ENCODE assay signal across 25 cellular contexts in the genomic region with DNA sequence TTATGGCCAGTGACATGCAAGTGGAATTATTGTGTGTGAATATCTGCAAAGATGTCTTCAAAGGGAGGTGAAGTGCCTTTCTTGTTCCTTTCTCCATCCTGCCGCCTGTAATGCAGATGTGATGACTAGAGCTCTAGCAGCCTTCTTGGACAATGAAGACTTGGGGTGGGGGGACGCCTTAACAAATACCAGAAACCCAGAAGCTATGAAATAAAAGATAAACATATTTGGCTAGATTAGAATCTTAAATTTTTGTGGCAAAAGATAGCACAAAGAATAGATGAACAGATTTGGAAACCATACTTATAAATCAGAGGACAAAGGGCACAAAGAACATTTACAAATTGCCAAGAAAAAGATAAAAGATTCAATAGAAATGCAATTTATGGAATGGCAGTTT. TPM values are rescaled to one million over a fixed set of nuclear protein-coding genes. Genes with fewer than 3 reads are reported as not detected.
"Had no signal": no experiment of that assay in that cellular context is flagged by ENCODE, and none has a peak within 500 bp of the region (broad histone marks: within the 10 kb centered on the region; RNA-seq: fewer than 3 reads in every experiment).

No MANE protein-coding gene starts in this region.

- ATAC-seq: activated naive CD8-positive, alpha-beta T cell treated with anti-CD3 and anti-CD28 coated beads, Interleukin-2, amount 50 U/mL, for 24 hours; body of pancreas; sciatic nerve; upper lobe of right lung had no signal

- FAIRE-seq: endometrium, frontal cortex had no signal

- H3K27ac ChIP-seq: body of pancreas, cardiac muscle cell, upper lobe of right lung had no signal

- H3K4me1 Mint-ChIP-seq: memory B cell had no signal

- H3K27me3 ChIP-seq: body of pancreas, cardiac muscle cell, upper lobe of right lung had no signal

- H3K36me3 Mint-ChIP-seq: memory B cell had no signal

- H3K4me3 Mint-ChIP-seq: activated naive CD8-positive, alpha-beta T cell treated with anti-CD3 and anti-CD28 coated beads, Interleukin-2, amount 50 U/mL, for 24 hours; activated T-helper 1 cell treated with anti-CD3 and anti-CD28 coated beads, Interleukin-12 subunit alpha, Interleukin-12 subunit beta, Interleukin-2, Interleukin-4 antibody, amounts not matched to agents 30 ng/mL and 10 ng/mL and 1 ng/mL, durations not matched to agents 14 hours and 24 hours and 36 hours; dendritic cell treated with granulocyte-macrophage colony-stimulating factor and Interleukin-4, amounts not matched to agents 40 ng/mL and 50 ng/mL, for 4 days; memory B cell; nephron progenitor cell; T-helper 1 cell treated with Interleukin-12 subunit alpha and Interleukin-12 subunit beta and Interleukin-4 antibody, amounts not matched to agents 30 μg/mL and 1 μg/mL, for 36 hours had no signal

- DNase-seq: activated CD4-positive, alpha-beta T cell treated with anti-CD3 and anti-CD28 coated beads for 4 hours; activated CD4-positive, alpha-beta T cell treated with anti-CD3 and anti-CD28 coated beads, Interleukin-2, amount 50 U/mL, for 48 hours; activated CD4-positive, CD25-positive, alpha-beta regulatory T cell; activated gamma-delta T cell; activated naive CD4-positive, alpha-beta T cell treated with anti-CD3 and anti-CD28 coated beads, Interleukin-2, amount 50 U/mL, for 16 hours; activated naive CD8-positive, alpha-beta T cell treated with anti-CD3 and anti-CD28 coated beads, Interleukin-2, amount 50 U/mL, for 24 hours; activated T-cell treated with anti-CD3 and anti-CD28 coated beads for 4 hours; anterior cingulate cortex; body of pancreas; effector CD4-positive, alpha-beta T cell; hippocampal formation; nephron progenitor cell; stimulated activated CD4-positive, alpha-beta T cell treated with anti-CD3 and anti-CD28 coated beads, Interleukin-15, amount 100 ng/mL, for 24 hours; stimulated activated CD8-positive, alpha-beta memory T cell treated with anti-CD3 and anti-CD28 coated beads, Interleukin-4, amount 100 ng/mL, for 48 hours; stimulated activated naive CD4-positive, alpha-beta T cell; upper lobe of right lung had no signal

- H3K27ac Mint-ChIP-seq: activated naive CD8-positive, alpha-beta T cell treated with anti-CD3 and anti-CD28 coated beads, Interleukin-2, amount 50 U/mL, for 24 hours; activated T-helper 1 cell treated with anti-CD3 and anti-CD28 coated beads, Interleukin-12 subunit alpha, Interleukin-12 subunit beta, Interleukin-2, Interleukin-4 antibody, amounts not matched to agents 30 ng/mL and 10 ng/mL and 1 ng/mL, durations not matched to agents 14 hours and 24 hours and 36 hours; dendritic cell treated with granulocyte-macrophage colony-stimulating factor and Interleukin-4, amounts not matched to agents 40 ng/mL and 50 ng/mL, for 4 days; memory B cell; nephron progenitor cell; T-helper 1 cell treated with Interleukin-12 subunit alpha and Interleukin-12 subunit beta and Interleukin-4 antibody, amounts not matched to agents 30 μg/mL and 1 μg/mL, for 36 hours had no signal

- H3K9me3 Mint-ChIP-seq: activated naive CD8-positive, alpha-beta T cell treated with anti-CD3 and anti-CD28 coated beads, Interleukin-2, amount 50 U/mL, for 24 hours; activated T-helper 1 cell treated with anti-CD3 and anti-CD28 coated beads, Interleukin-12 subunit alpha, Interleukin-12 subunit beta, Interleukin-2, Interleukin-4 antibody, amounts not matched to agents 30 ng/mL and 10 ng/mL and 1 ng/mL, durations not matched to agents 14 hours and 24 hours and 36 hours; dendritic cell treated with granulocyte-macrophage colony-stimulating factor and Interleukin-4, amounts not matched to agents 40 ng/mL and 50 ng/mL, for 4 days; memory B cell; nephron progenitor cell; T-helper 1 cell treated with Interleukin-12 subunit alpha and Interleukin-12 subunit beta and Interleukin-4 antibody, amounts not matched to agents 30 μg/mL and 1 μg/mL, for 36 hours had no signal

- H3K9me3 ChIP-seq: body of pancreas, upper lobe of right lung had no signal

- H3K36me3 ChIP-seq: cardiac muscle cell, upper lobe of right lung had no signal

- H3K4me3 ChIP-seq: body of pancreas, cardiac muscle cell, smooth muscle cell, upper lobe of right lung had no signal

RNA-seq across cellular contexts. Expression of gene AMOTL2, which starts 56.1 kb away (rescaled TPM):
- total RNA-seq: activated T-helper 1 cell treated with anti-CD3 and anti-CD28 coated beads, Interleukin-12 subunit alpha, Interleukin-12 subunit beta, Interleukin-2, Interleukin-4 antibody, amounts not matched to agents 30 ng/mL and 10 ng/mL and 1 ng/mL, durations not matched to agents 14 hours and 24 hours and 36 hours had no signal
